8 cellular contexts compared by ENCODE assay signal in genomic region chr18:70358105-70358406, GRCh38.
A peak's percentile ranks its signal among the peaks of the same experiment; 100 is the strongest.
DNase-seq lines count a peak whose midpoint lies in the region; ATAC-seq and TF ChIP-seq lines count a peak whose summit lies in the region.
"Not testable (repeated sequence)": the region's sequence is repeated elsewhere in the genome, so short reads cannot be mapped to it uniquely, and the experiment has no call there.

No MANE protein-coding gene starts in this region.

- 0 out of 2 replicates have a peak overlapping the region, but pooled peaks have one; percentile 52 for H2BK20ac ChIP-seq in IMR-90 (ENCODE audit: low read depth, low read length)

- H2AK9ac ChIP-seq in IMR-90 (replicated peaks; ENCODE audit: low read depth, low read length, poor library complexity), result not testable (repeated sequence)

- H4K91ac ChIP-seq in IMR-90 (ENCODE audit: insufficient read depth, low read depth, low read length), result not testable (repeated sequence)

- not testable (repeated sequence) for H3K9me3 ChIP-seq in IMR-90 (ENCODE audit: control insufficient read depth, insufficient read depth, low read length)
- H3K9me3 ChIP-seq in adipocyte (ENCODE audit: control insufficient read depth, low read length), result peaks cover 14% of the 10 kb centered on the region

- not testable (repeated sequence) for H3K27me3 ChIP-seq in IMR-90 (ENCODE audit: control insufficient read depth, insufficient read depth, low read length); adipocyte (replicated peaks; ENCODE audit: control insufficient read depth, insufficient read depth, low read length)

- H3K79me1 ChIP-seq in IMR-90 (ENCODE audit: low read depth in 1 of 2, low read length in 2 of 2), result not testable (repeated sequence)

- DNase-seq in AG08396 (ENCODE audit: low spot score), result peak; percentile 32
- DNase-seq in IMR-90, result peak; percentile 91
- peak; percentile 78 for DNase-seq in adipocyte (ENCODE audit: low read depth)
- peak; percentile 90 for DNase-seq in fibroblast of peridontal ligament (ENCODE audit: extremely low read depth)
- peak; percentile 10 for DNase-seq in pulmonary artery endothelial cell (ENCODE audit: low read depth, low spot score)

- H3K14ac ChIP-seq in IMR-90 (replicated peaks; ENCODE audit: low read depth, low read length), result not testable (repeated sequence)

- WGBS in IMR-90 (ENCODE audit: extremely low coverage in 2 of 2, insufficient read length in 1 of 2), 2 experiments, result no CpG with 5 or more reads among the region's 5 CpGs

- peak overlapping the region; percentile 59 for H3K27ac ChIP-seq in IMR-90 (ENCODE audit: insufficient read depth, low read length)

- not testable (repeated sequence) for H3K23ac ChIP-seq in IMR-90 (ENCODE audit: low read depth, low read length)

- H3K4ac ChIP-seq in IMR-90 (ENCODE audit: low read depth, low read length), result peak overlapping the region; percentile 32; the same call in 1 of the 2 replicates

- H4K5ac ChIP-seq in IMR-90 (ENCODE audit: low read depth, low read length), result not testable (repeated sequence)

- in situ Hi-C loops in IMR-90 (cut with MboI; ENCODE audit: low sequenced_read_pairs), result not testable (repeated sequence)

- H2AFZ ChIP-seq in IMR-90 (replicated peaks; ENCODE audit: low read length, poor library complexity), result not testable (repeated sequence)

- not testable (repeated sequence) for H3K36me3 ChIP-seq in IMR-90 (ENCODE audit: control insufficient read depth, insufficient read depth, low read length)
- H3K36me3 ChIP-seq in adipocyte (ENCODE audit: control insufficient read depth, insufficient read depth, low read length, severe bottlenecking), result peaks cover 17% of the 10 kb centered on the region

- H2BK5ac ChIP-seq in IMR-90 (ENCODE audit: low read depth, low read length, poor library complexity, severe bottlenecking), result peak overlapping the region; percentile 98

- POLR2A ChIA-PET in IMR-90 (lab: Charles Lee; ENCODE audit: unreplicated experiment), result not testable (repeated sequence)

- H3K9me1 ChIP-seq in IMR-90 (ENCODE audit: insufficient read depth, low read length), result not testable (repeated sequence)

- H3K4me3 ChIP-seq in IMR-90 (ENCODE audit: insufficient read depth, low read depth, low read length); adipocyte (ENCODE audit: low read length): not testable (repeated sequence)

- not testable (repeated sequence) for H3K4me1 ChIP-seq in IMR-90 (ENCODE audit: control insufficient read depth, insufficient read depth, low read length); adipocyte (ENCODE audit: control insufficient read depth, insufficient read depth, low read length)

- not testable (repeated sequence) for H2BK15ac ChIP-seq in IMR-90 (ENCODE audit: low read depth, low read length)

- dilution Hi-C loops in IMR-90 (cut with HindIII; ENCODE audit: low sequenced_read_pairs, unreplicated experiment), result not testable (repeated sequence)

- not testable (repeated sequence) for H4K20me1 ChIP-seq in IMR-90 (ENCODE audit: insufficient read depth, low read length)

- not testable (repeated sequence) for BruUV-seq in IMR-90 (replicated peaks; lab: Mats Ljungman, UMichigan)

- CTCF ChIA-PET in IMR-90 (lab: Yijun Ruan, JAX), result interaction anchor here (0.7 kb wide), 1 partner anchor 55 kb away, joined by 5 read pairs; no protein-coding TSS in a partner anchor

- intact Hi-C loops in IMR-90 (cut with micrococcal nuclease), result not testable (repeated sequence)

- H3K56ac ChIP-seq in IMR-90 (ENCODE audit: extremely low read depth, insufficient read depth, low read length), result not testable (repeated sequence)

- TF ChIP-seq CTCF in IMR-90 (conservative IDR thresholded peaks at IDR 0.05; ENCODE audit: low read depth, low read length), result not testable (repeated sequence)

- not testable (repeated sequence) for H2BK120ac ChIP-seq in IMR-90 (ENCODE audit: low read depth, low read length)

- ATAC-seq in GM18861 (IDR thresholded peaks at IDR 0.05; ENCODE audit: unreplicated experiment) (peak; percentile 71), GM21717 (IDR thresholded peaks at IDR 0.05; ENCODE audit: unreplicated experiment) (peak; percentile 92), HG03045 (IDR thresholded peaks at IDR 0.05; ENCODE audit: unreplicated experiment) (peak; percentile 79), IMR-90 (ENCODE audit: low read depth) (peak; percentile 89)

- not testable (repeated sequence) for H4K8ac ChIP-seq in IMR-90 (ENCODE audit: low read depth in 2 of 2, low read length in 2 of 2)

- H3K4me2 ChIP-seq in IMR-90 (ENCODE audit: low read depth, low read length), result not testable (repeated sequence)

- H2AK5ac ChIP-seq in IMR-90 (ENCODE audit: low read depth, low read length), result 0 out of 2 replicates have a peak overlapping the region, but pooled peaks have one; percentile 58

- H3K9ac ChIP-seq in IMR-90 (ENCODE audit: low read depth, low read length); adipocyte (ENCODE audit: low read length): not testable (repeated sequence)

- TF ChIP-seq RAD21 in IMR-90 (IDR thresholded peaks at IDR 0.05; ENCODE audit: low read length), result not testable (repeated sequence)

- not testable (repeated sequence) for TF ChIP-seq POLR2A in IMR-90 (IDR thresholded peaks at IDR 0.05; ENCODE audit: low read depth, low read length)

- H3K18ac ChIP-seq in IMR-90 (ENCODE audit: low read depth, low read length), result not testable (repeated sequence)

TF ChIP-seq in IMR-90, 13 proteins besides CTCF, POLR2A, EP300 and RAD21:
- TF ChIP-seq FOS (IDR thresholded peaks at IDR 0.05; ENCODE audit: low read depth, low read length) (peak; percentile 84), MAFK (IDR thresholded peaks at IDR 0.05; ENCODE audit: low read depth, low read length) (peak; percentile 54; the same call in 1 of the 2 replicates)

Comparison
In these comparisons a context has a peak if more than half of its experiments do, and no peak if none do; other contexts are left out.
1. DNase-seq: peak in every context shown above with its lines; median percentile 91 in IMR-90; 90 in fibroblast of peridontal ligament; 78 in adipocyte; 32 in AG08396; 10 in pulmonary artery endothelial cell.